8 cellular contexts compared by ENCODE assay signal in genomic region chr12:93783827-93784226, GRCh38.
A peak's percentile ranks its signal among the peaks of the same experiment; 100 is the strongest.
DNase-seq lines count a peak whose midpoint lies in the region; ATAC-seq and TF ChIP-seq lines count a peak whose summit lies in the region.

No MANE protein-coding gene starts in this region.

- TF ChIP-seq EP300 in suprapubic skin (IDR thresholded peaks at IDR 0.05): no peak

- H3K27ac Mint-ChIP-seq in activated naive CD4-positive, alpha-beta T cell treated with anti-CD3 and anti-CD28 coated beads, Interleukin-2, amount 50 U/mL, for 72 hours: peak overlapping the region; percentile 83 to 98

- no peak overlapping the region for H3K4me3 ChIP-seq in suprapubic skin

- H3K9me3 Mint-ChIP-seq in activated naive CD4-positive, alpha-beta T cell treated with anti-CD3 and anti-CD28 coated beads, Interleukin-2, amount 50 U/mL, for 72 hours: peaks cover 0 to 5% of the 10 kb centered on the region in 2 donors

- H3K9me3 ChIP-seq in suprapubic skin: no peaks in the 10 kb centered on the region

- no peaks in the 10 kb centered on the region for H3K27me3 ChIP-seq in suprapubic skin

- peak; percentile 49 to 72 for ATAC-seq in activated naive CD4-positive, alpha-beta T cell treated with anti-CD3 and anti-CD28 coated beads, Interleukin-2, amount 50 U/mL, for 72 hours
- no peak for ATAC-seq in HG03521 (IDR thresholded peaks at IDR 0.05; ENCODE audit: unreplicated experiment)

- intact Hi-C loops in posterior vena cava (cut with DNase I): no loop called here

- DNase-seq in SK-N-DZ (ENCODE audit: low spot score) (peak; percentile 77), lung microvascular endothelial cell (ENCODE audit: low read depth in 2 of 2) (peak; percentile 36 to 55), suprapubic skin (ENCODE audit: low spot score in 2 of 2) (no peak), posterior vena cava (ENCODE audit: low spot score) (no peak), H4 (ENCODE audit: low spot score) (no peak), NCI-H2107 treated with DMSO at 0.1 percent for 48 hours (lab: John Stamatoyannopoulos, UW; ENCODE audit: unreplicated experiment) (no peak)
- DNase-seq in activated naive CD4-positive, alpha-beta T cell treated with anti-CD3 and anti-CD28 coated beads, Interleukin-2, amount 50 U/mL, for 72 hours (ENCODE audit: low spot score in 2 of 2): peak; percentile 45 to 60

- WGBS in suprapubic skin: 62% methylated on average over 9 of the region's 9 CpGs

- H3K36me3 Mint-ChIP-seq in activated naive CD4-positive, alpha-beta T cell treated with anti-CD3 and anti-CD28 coated beads, Interleukin-2, amount 50 U/mL, for 72 hours: peaks cover 23 to 61% of the 10 kb centered on the region in 2 donors

- TF ChIP-seq POLR2A in suprapubic skin (IDR thresholded peaks at IDR 0.05): no peak

- no peaks in the 10 kb centered on the region for H3K36me3 ChIP-seq in suprapubic skin

- H3K4me1 ChIP-seq in suprapubic skin: peaks cover 45% of the 10 kb centered on the region

- peak overlapping the region; percentile 82 for H3K27ac ChIP-seq in suprapubic skin

- TF ChIP-seq CTCF in suprapubic skin (IDR thresholded peaks at IDR 0.05): no peak

Comparison
In these comparisons a context has a peak if more than half of its experiments do, and no peak if none do; other contexts are left out.
1. DNase-seq: peak in SK-N-DZ (single experiment), activated naive CD4-positive, alpha-beta T cell treated with anti-CD3 and anti-CD28 coated beads, Interleukin-2, amount 50 U/mL, for 72 hours (2 of 2) and lung microvascular endothelial cell (2 of 2); none in suprapubic skin (0 of 2), posterior vena cava (single experiment), H4 (single experiment) and NCI-H2107 treated with DMSO at 0.1 percent for 48 hours (single experiment).